In genomic region chr19:46824887-46825730, GRCh38 we compare ENCODE assay signal across 10 cellular contexts. TPM values are rescaled to one million over a fixed set of nuclear protein-coding genes. Genes with fewer than 3 reads are reported as not detected.
DNase-seq lines count a peak whose midpoint lies in the region; ATAC-seq and TF ChIP-seq lines count a peak whose summit lies in the region.
"Had no signal": no experiment of that assay in that cellular context is flagged by ENCODE, and none has a peak within 500 bp of the region (broad histone marks: within the 10 kb centered on the region; RNA-seq: fewer than 3 reads in every experiment).

No MANE protein-coding gene starts in this region.

- H3K36me3 Mint-ChIP-seq in MCF 10A (ENCODE audit: insufficient read depth, unreplicated experiment) = no peaks in the 10 kb centered on the region

- H3K4me3 ChIP-seq in mammary epithelial cell (replicated peaks in 1 of 3; ENCODE audit: insufficient read depth in 1 of 3, low read depth in 2 of 3, low read length in 3 of 3) (no peak overlapping the region), OCI-LY3 (ENCODE audit: low read length) (peak overlapping the region; percentile 10; the same call in 1 of the 2 replicates), upper lobe of left lung (no peak overlapping the region)

- no peaks in the 10 kb centered on the region for H3K9me3 Mint-ChIP-seq in MCF 10A (ENCODE audit: unreplicated experiment)
- H3K9me3 Mint-ChIP-seq: CD4-positive, alpha-beta T cell had no signal

- no peaks in the 10 kb centered on the region for H3K9me3 ChIP-seq in mammary epithelial cell (replicated peaks; ENCODE audit: insufficient read depth, low read length)
- peaks cover 10% of the 10 kb centered on the region; the same call in 1 of the 2 replicates for H3K9me3 ChIP-seq in OCI-LY3 (ENCODE audit: insufficient read depth, low read length)
- no peaks in the 10 kb centered on the region for H3K9me3 ChIP-seq in upper lobe of left lung

- CTCF ChIA-PET in MCF 10A (lab: Yijun Ruan, JAX) = interaction anchor here (0.8 to 1.2 kb wide), 4 partner anchors 16 to 166 kb away, joined by 3 to 4 read pairs (median 3); no protein-coding TSS in a partner anchor
- CTCF ChIA-PET in mammary epithelial cell (lab: Charles Lee; ENCODE audit: low non-redundant PET) = no interaction called here

- H3K79me2 ChIP-seq in mammary epithelial cell (ENCODE audit: insufficient read depth, low read length) = no peaks in the 10 kb centered on the region
- H3K79me2 ChIP-seq in OCI-LY3 (ENCODE audit: low read length) = no peaks in the 10 kb centered on the region

- H3K27me3 ChIP-seq in mammary epithelial cell (ENCODE audit: insufficient read depth, low read length) (no peaks in the 10 kb centered on the region), OCI-LY3 (ENCODE audit: low read depth, low read length) (no peaks in the 10 kb centered on the region), upper lobe of left lung (no peaks in the 10 kb centered on the region)

- H3K4me1 Mint-ChIP-seq in MCF 10A (ENCODE audit: insufficient read depth, unreplicated experiment) = peaks cover 7% of the 10 kb centered on the region

- no peak overlapping the region for H3K4me2 ChIP-seq in mammary epithelial cell (ENCODE audit: insufficient read depth, low read depth, low read length)
- peak overlapping the region; percentile 30 for H3K4me2 ChIP-seq in OCI-LY3 (ENCODE audit: low read length)
- H3K4me2 ChIP-seq: KMS-11 had no signal

- H3K4me1 ChIP-seq in mammary epithelial cell (ENCODE audit: insufficient read depth, low read length) = peaks cover 11% of the 10 kb centered on the region
- H3K4me1 ChIP-seq in OCI-LY3 (ENCODE audit: low read length) = peaks cover 35% of the 10 kb centered on the region
- H3K4me1 ChIP-seq in upper lobe of left lung = peaks cover 9 to 24% (median 17%) of the 10 kb centered on the region in 4 donors

- TF ChIP-seq POLR2A in upper lobe of left lung (IDR thresholded peaks at IDR 0.05) = no peak

- H2AFZ ChIP-seq in mammary epithelial cell (ENCODE audit: low read depth, low read length) = no peak overlapping the region
- H2AFZ ChIP-seq in OCI-LY3 (ENCODE audit: low read depth, low read length) = peak overlapping the region; percentile 36; the same call in 1 of the 2 replicates

- dilution Hi-C loops in mammary epithelial cell (cut with HindIII; ENCODE audit: low sequenced_read_pairs) = loop anchor here (5.0 kb wide), 1 partner anchor 78 kb away; the partner anchor contains the start of genes FKRP and STRN4

- no peak overlapping the region for H3K27ac Mint-ChIP-seq in MCF 10A (ENCODE audit: low read depth, unreplicated experiment)
- H3K27ac Mint-ChIP-seq: CD4-positive, alpha-beta T cell had no signal

- no peaks in the 10 kb centered on the region for H3K27me3 Mint-ChIP-seq in MCF 10A (ENCODE audit: insufficient read depth, unreplicated experiment)
- H3K27me3 Mint-ChIP-seq: CD4-positive, alpha-beta T cell had no signal

- H3K4me3 Mint-ChIP-seq in MCF 10A (ENCODE audit: unreplicated experiment) = no peak overlapping the region
- H3K4me3 Mint-ChIP-seq: CD4-positive, alpha-beta T cell had no signal

- intact Hi-C loops in MCF 10A (cut with micrococcal nuclease) (loop anchor here (1.0 kb wide), 1 partner anchor 75 kb away; no protein-coding TSS in a partner anchor), mammary epithelial cell (cut with micrococcal nuclease) (no loop called here)

- TF ChIP-seq EP300 in upper lobe of left lung (IDR thresholded peaks at IDR 0.05) = no peak

- ATAC-seq in upper lobe of left lung (ENCODE audit: low FRiP score in 2 of 2) (peak in 1 of 2 donors; percentile 58), GM21528 (IDR thresholded peaks at IDR 0.05; ENCODE audit: low FRiP score, unreplicated experiment) (no peak), HG02571 (IDR thresholded peaks at IDR 0.05; ENCODE audit: unreplicated experiment) (no peak)

- H3K36me3 ChIP-seq in mammary epithelial cell (ENCODE audit: insufficient read depth, low read length) (no peaks in the 10 kb centered on the region), OCI-LY3 (replicated peaks; ENCODE audit: low read depth, low read length) (no peaks in the 10 kb centered on the region), upper lobe of left lung (no peaks in the 10 kb centered on the region)

- no TSS peak for BruUV-seq in MCF 10A (replicated peaks; lab: Mats Ljungman, UMichigan)
- no TSS peak for BruUV-seq in mammary epithelial cell (replicated peaks; lab: Mats Ljungman, UMichigan)

- in situ Hi-C loops in mammary epithelial cell (cut with MboI; ENCODE audit: low sequenced_read_pairs in 2 of 2) = no loop called here

- WGBS in mammary epithelial cell (ENCODE audit: low coverage, missing lambda C conversion rate) = 96% methylated on average over 18 of the region's 21 CpGs
- WGBS in upper lobe of left lung, 2 donors = 79 to 80% methylated on average over 21 of the region's 21 CpGs

- DNase-seq in MCF 10A (ENCODE audit: unreplicated experiment) (peak; percentile 27), mammary epithelial cell (no peak), globus pallidus (ENCODE audit: low spot score) (peak; percentile 36), upper lobe of left lung (peak in 1 of 2 donors; percentile 51)
- DNase-seq in stimulated activated CD4-positive, alpha-beta T cell treated with anti-CD3 and anti-CD28 coated beads, Interleukin-2, amount 100 ng/mL, for 24 hours = no peak
- DNase-seq: CD4-positive, alpha-beta T cell had no signal

- POLR2A ChIA-PET in MCF 10A (lab: Yijun Ruan, JAX) = interaction anchor here (1.6 kb wide), 1 partner anchor 41 kb away, joined by 5 read pairs; no protein-coding TSS in a partner anchor

- H3K27ac ChIP-seq in mammary epithelial cell (ENCODE audit: insufficient read depth, low read depth, low read length) (no peak overlapping the region), OCI-LY3 (ENCODE audit: low read length) (peak overlapping the region; percentile 85), upper lobe of left lung (peak overlapping the region; percentile 17 to 65 (median 38))
- H3K27ac ChIP-seq: KMS-11 had no signal

- H3K9ac ChIP-seq in mammary epithelial cell (ENCODE audit: insufficient read depth, low read length) (no peak overlapping the region), OCI-LY3 (ENCODE audit: low read length) (no peak overlapping the region)
- H3K9ac ChIP-seq: KMS-11 had no signal

- TF ChIP-seq CTCF in MCF 10A (IDR thresholded peaks at IDR 0.05; ENCODE audit: unreplicated experiment) = no peak
- TF ChIP-seq CTCF in mammary epithelial cell (conservative IDR thresholded peaks at IDR 0.05 in 1 of 2, IDR thresholded peaks at IDR 0.05 in 1 of 2; ENCODE audit: extremely low read depth in 1 of 2, insufficient read depth in 1 of 2, low read depth in 1 of 2, low read length in 2 of 2) = no peak
- no peak for TF ChIP-seq CTCF in OCI-LY3 (IDR thresholded peaks at IDR 0.05; ENCODE audit: low read depth, low read length)
- TF ChIP-seq CTCF in upper lobe of left lung (IDR thresholded peaks at IDR 0.05) = no peak

- H4K20me1 ChIP-seq in mammary epithelial cell (ENCODE audit: insufficient read depth, low read length) = no peaks in the 10 kb centered on the region
- no peaks in the 10 kb centered on the region for H4K20me1 ChIP-seq in OCI-LY3 (ENCODE audit: insufficient read depth, low read length)

RNA-seq across cellular contexts. Expression of gene AP2S1, which starts 25.5 kb away (rescaled TPM):
- total RNA-seq in MCF 10A (2022) = 237 and 252 TPM in 2 replicates
- 100 to 1,000 TPM in 1 of 2 donors, 10 to 100 TPM in 1; 67.5 to 257 TPM for total RNA-seq in mammary epithelial cell
- polyA plus RNA-seq in mammary epithelial cell = 295 TPM
- polyA minus RNA-seq in mammary epithelial cell = 220 TPM
- 100 to 1,000 TPM in 3 of 6 donors, 10 to 100 TPM in 3; 59.7 to 149 (median 113) TPM for total RNA-seq in upper lobe of left lung

RNA-seq across cellular contexts. Expression of gene ARHGAP35, which starts 35.7 kb away (rescaled TPM):
- total RNA-seq in MCF 10A (2022) = 46.9 and 52.1 TPM in 2 replicates
- total RNA-seq in mammary epithelial cell = 10 to 100 TPM; 45.7 to 45.8 TPM
- 18.1 TPM for polyA plus RNA-seq in mammary epithelial cell
- polyA minus RNA-seq in mammary epithelial cell = 75.1 TPM
- total RNA-seq in upper lobe of left lung = 10 to 100 TPM; 56.0 to 80.6 (median 65.7) TPM

RNA-seq across cellular contexts. Expression of gene SLC1A5, which starts 36.7 kb away (rescaled TPM):
- total RNA-seq in MCF 10A (2022) = 372 and 417 TPM in 2 replicates
- 100 to 1,000 TPM; 328 to 370 TPM for total RNA-seq in mammary epithelial cell
- 274 TPM for polyA plus RNA-seq in mammary epithelial cell
- polyA minus RNA-seq in mammary epithelial cell = 353 TPM
- 100 to 1,000 TPM in 2 of 6 donors, 10 to 100 TPM in 4; 52.4 to 147 (median 83.9) TPM for total RNA-seq in upper lobe of left lung

Comparison
In these comparisons a context has a peak if more than half of its experiments do, and no peak if none do; other contexts are left out.
1. DNase-seq: peak in MCF 10A (single experiment) and globus pallidus (single experiment); none in mammary epithelial cell (single experiment) and stimulated activated CD4-positive, alpha-beta T cell treated with anti-CD3 and anti-CD28 coated beads, Interleukin-2, amount 100 ng/mL, for 24 hours (0 of 2).